In the genomic region with DNA sequence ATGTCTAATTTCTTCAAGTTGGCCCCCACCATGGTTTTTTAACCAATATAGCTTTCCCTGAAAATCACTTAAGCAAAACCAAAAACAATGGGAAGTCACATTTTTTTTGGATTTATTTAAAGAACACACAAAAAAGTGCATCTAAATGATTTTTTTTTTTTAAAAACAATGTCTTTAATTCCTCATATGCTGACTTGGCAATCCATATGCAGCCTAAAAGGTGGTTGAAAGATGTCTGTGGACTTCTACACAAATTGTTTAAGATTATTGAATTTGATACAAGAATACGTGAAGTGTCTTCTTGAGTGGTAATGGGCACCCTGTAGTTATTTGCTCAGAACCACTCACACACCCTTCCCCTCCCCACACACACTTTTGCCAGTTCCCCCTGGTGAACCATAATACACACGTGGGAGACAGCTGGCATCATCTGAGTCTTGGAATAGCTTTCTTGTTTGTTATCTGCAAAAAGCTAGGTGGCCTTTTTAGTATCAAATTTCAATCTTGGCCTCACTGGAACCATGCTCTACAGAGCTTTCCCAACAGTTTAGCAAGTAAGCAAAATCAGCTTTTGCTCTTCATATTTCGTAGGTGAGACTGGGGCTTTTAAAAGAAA, we compare ENCODE assay signal across 2 cellular contexts.
A peak's percentile ranks its signal among the peaks of the same experiment; 100 is the strongest.
TF ChIP-seq lines count a peak whose summit lies in the region.

No MANE protein-coding gene starts in this region.

TF ChIP-seq in IMR-90, 13 proteins besides CTCF, POLR2A, EP300 and RAD21:
- TF ChIP-seq NFE2L2 (IDR thresholded peaks at IDR 0.05; ENCODE audit: low read depth, low read length) (no peak), MAFK (IDR thresholded peaks at IDR 0.05; ENCODE audit: low read depth, low read length) (peak; percentile 42; the same call in 1 of the 2 replicates)

TF ChIP-seq in GM12878, 131 proteins besides CTCF, POLR2A, EP300 and RAD21:
- no peak for TF ChIP-seq TCF7 (IDR thresholded peaks at IDR 0.05; ENCODE audit: borderline replicate concordance)
- TF ChIP-seq ETV6 (conservative IDR thresholded peaks at IDR 0.05 in 1 of 2, IDR thresholded peaks at IDR 0.05 in 1 of 2; ENCODE audit: borderline replicate concordance in 1 of 2, low read depth in 1 of 2) = no peak
- no peak for TF ChIP-seq CREB1 (IDR thresholded peaks at IDR 0.05; ENCODE audit: low read depth)
- TF ChIP-seq PAX8 (IDR thresholded peaks at IDR 0.05) = no peak
- no peak for TF ChIP-seq ESRRA (IDR thresholded peaks at IDR 0.05; ENCODE audit: low read length)
- no peak for TF ChIP-seq RCOR1 (conservative IDR thresholded peaks at IDR 0.05; ENCODE audit: low read depth, low read length)
- no peak for TF ChIP-seq SMC3 (IDR thresholded peaks at IDR 0.05; ENCODE audit: borderline replicate concordance, low read length)
- no peak for TF ChIP-seq GATAD2B (conservative IDR thresholded peaks at IDR 0.05; ENCODE audit: low read depth)
- TF ChIP-seq, protein P1, sequence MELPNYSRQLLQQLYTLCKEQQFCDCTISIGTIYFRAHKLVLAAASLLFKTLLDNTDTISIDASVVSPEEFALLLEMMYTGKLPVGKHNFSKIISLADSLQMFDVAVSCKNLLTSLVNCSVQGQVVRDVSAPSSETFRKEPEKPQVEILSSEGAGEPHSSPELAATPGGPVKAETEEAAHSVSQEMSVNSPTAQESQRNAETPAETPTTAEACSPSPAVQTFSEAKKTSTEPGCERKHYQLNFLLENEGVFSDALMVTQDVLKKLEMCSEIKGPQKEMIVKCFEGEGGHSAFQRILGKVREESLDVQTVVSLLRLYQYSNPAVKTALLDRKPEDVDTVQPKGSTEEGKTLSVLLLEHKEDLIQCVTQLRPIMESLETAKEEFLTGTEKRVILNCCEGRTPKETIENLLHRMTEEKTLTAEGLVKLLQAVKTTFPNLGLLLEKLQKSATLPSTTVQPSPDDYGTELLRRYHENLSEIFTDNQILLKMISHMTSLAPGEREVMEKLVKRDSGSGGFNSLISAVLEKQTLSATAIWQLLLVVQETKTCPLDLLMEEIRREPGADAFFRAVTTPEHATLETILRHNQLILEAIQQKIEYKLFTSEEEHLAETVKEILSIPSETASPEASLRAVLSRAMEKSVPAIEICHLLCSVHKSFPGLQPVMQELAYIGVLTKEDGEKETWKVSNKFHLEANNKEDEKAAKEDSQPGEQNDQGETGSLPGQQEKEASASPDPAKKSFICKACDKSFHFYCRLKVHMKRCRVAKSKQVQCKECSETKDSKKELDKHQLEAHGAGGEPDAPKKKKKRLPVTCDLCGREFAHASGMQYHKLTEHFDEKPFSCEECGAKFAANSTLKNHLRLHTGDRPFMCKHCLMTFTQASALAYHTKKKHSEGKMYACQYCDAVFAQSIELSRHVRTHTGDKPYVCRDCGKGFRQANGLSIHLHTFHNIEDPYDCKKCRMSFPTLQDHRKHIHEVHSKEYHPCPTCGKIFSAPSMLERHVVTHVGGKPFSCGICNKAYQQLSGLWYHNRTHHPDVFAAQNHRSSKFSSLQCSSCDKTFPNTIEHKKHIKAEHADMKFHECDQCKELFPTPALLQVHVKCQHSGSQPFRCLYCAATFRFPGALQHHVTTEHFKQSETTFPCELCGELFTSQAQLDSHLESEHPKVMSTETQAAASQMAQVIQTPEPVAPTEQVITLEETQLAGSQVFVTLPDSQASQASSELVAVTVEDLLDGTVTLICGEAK (IDR thresholded peaks at IDR 0.05; ENCODE audit: borderline replicate concordance) = no peak
- no peak for TF ChIP-seq POU2F2 (IDR thresholded peaks at IDR 0.05; ENCODE audit: borderline replicate concordance, low read depth, low read length)
- TF ChIP-seq, protein P2, sequence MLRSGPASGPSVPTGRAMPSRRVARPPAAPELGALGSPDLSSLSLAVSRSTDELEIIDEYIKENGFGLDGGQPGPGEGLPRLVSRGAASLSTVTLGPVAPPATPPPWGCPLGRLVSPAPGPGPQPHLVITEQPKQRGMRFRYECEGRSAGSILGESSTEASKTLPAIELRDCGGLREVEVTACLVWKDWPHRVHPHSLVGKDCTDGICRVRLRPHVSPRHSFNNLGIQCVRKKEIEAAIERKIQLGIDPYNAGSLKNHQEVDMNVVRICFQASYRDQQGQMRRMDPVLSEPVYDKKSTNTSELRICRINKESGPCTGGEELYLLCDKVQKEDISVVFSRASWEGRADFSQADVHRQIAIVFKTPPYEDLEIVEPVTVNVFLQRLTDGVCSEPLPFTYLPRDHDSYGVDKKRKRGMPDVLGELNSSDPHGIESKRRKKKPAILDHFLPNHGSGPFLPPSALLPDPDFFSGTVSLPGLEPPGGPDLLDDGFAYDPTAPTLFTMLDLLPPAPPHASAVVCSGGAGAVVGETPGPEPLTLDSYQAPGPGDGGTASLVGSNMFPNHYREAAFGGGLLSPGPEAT (IDR thresholded peaks at IDR 0.05; ENCODE audit: low read depth) = no peak
